1 cellular context compared by ENCODE assay signal in the genomic region with DNA sequence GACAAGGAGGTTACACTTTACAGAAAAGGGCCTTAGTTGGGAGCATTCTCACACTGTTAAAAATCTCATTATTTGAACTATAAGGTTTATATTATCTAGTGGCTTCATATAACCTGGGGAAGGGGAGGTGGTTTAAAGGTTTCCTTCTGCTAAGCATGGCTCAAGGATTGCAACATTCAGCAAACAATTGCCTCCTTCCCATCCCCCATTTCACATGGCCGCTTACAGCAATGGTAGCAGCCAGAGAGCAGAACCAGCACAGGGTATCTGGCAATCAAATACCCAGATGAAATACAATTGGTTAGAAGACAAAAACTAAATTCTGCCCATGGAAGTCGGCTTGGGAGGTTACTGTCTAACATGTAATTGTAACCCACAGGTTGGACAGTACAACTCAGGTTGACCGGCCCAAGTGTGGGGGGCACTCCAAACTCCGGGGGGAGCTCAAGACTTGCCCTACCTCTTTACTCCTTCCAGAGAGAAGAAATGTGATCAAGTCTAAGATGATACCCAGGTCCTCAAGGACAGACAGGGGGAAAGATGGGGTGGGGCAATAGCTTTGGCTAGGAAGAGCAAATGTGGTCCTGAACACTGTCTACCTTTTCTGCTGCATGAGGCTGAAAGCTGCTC.
A peak's percentile ranks its signal among the peaks of the same experiment; 100 is the strongest.
TF ChIP-seq lines count a peak whose summit lies in the region.

No MANE protein-coding gene starts in this region.

TF ChIP-seq in HepG2, 621 proteins besides CTCF, POLR2A, EP300 and RAD21 (continued from another document and continues in another):
- TF ChIP-seq ZXDC (CRISPR knock-in tag; IDR thresholded peaks at IDR 0.05) (no peak), FOXA1 (IDR thresholded peaks at IDR 0.05) (no peak), FOXA1 (CRISPR knock-in tag; IDR thresholded peaks at IDR 0.05) (0 out of 2 replicates have a peak, but pooled peaks have one; percentile 18), SP2 (CRISPR knock-in tag; IDR thresholded peaks at IDR 0.05) (no peak), KLF16 (CRISPR knock-in tag; IDR thresholded peaks at IDR 0.05) (0 out of 4 replicates have a peak, but pooled peaks of 1 of the 2 experiments have one; percentile 32), TSC22D2 (CRISPR knock-in tag; IDR thresholded peaks at IDR 0.05; ENCODE audit: borderline replicate concordance) (no peak), ZNF850 (CRISPR knock-in tag; conservative IDR thresholded peaks at IDR 0.05) (no peak), ZNF878 (CRISPR knock-in tag; IDR thresholded peaks at IDR 0.05) (no peak), ATF4 (CRISPR knock-in tag; IDR thresholded peaks at IDR 0.05) (peak in 1 of 2 experiments; percentile 64; a peak in 2 of 4 replicates), KDM6A (CRISPR knock-in tag; IDR thresholded peaks at IDR 0.05; ENCODE audit: low read depth) (no peak), NR2F6 (IDR thresholded peaks at IDR 0.05) (no peak), NR2F6 (CRISPR knock-in tag; IDR thresholded peaks at IDR 0.05) (0 out of 2 replicates have a peak, but pooled peaks have one; percentile 21), FOXA3 (CRISPR knock-in tag; IDR thresholded peaks at IDR 0.05) (peak; percentile 62; the same call in 1 of the 2 replicates), CBX2 (IDR thresholded peaks at IDR 0.05; ENCODE audit: low read depth, low read length) (no peak), CBX2 (CRISPR knock-in tag; IDR thresholded peaks at IDR 0.05; ENCODE audit: low read depth) (no peak), SYNCRIP (IDR thresholded peaks at IDR 0.05; ENCODE audit: insufficient read depth, low read depth, low read length) (no peak), RBM22 (optimal IDR thresholded peaks at IDR 0.05; ENCODE audit: low read length) (no peak), ZNF230 (CRISPR knock-in tag; IDR thresholded peaks at IDR 0.05) (peak; percentile 54; the same call in 1 of the 2 replicates), SMC3 (IDR thresholded peaks at IDR 0.05; ENCODE audit: low read length) (0 out of 2 replicates have a peak, but pooled peaks have one; percentile 0), SOX6 (IDR thresholded peaks at IDR 0.05) (no peak), SOX6 (CRISPR knock-in tag; IDR thresholded peaks at IDR 0.05) (peak; percentile 78), ZNF670 (CRISPR knock-in tag; IDR thresholded peaks at IDR 0.05; ENCODE audit: borderline replicate concordance) (no peak), ZFP82 (CRISPR knock-in tag; IDR thresholded peaks at IDR 0.05; ENCODE audit: borderline replicate concordance) (no peak), ZNF644 (CRISPR knock-in tag; IDR thresholded peaks at IDR 0.05; ENCODE audit: low read depth) (peak; percentile 90), RARA (CRISPR knock-in tag; IDR thresholded peaks at IDR 0.05) (peak; percentile 33), THAP11 (CRISPR knock-in tag; IDR thresholded peaks at IDR 0.05) (peak; percentile 32; the same call in 1 of the 2 replicates), FOSL2 (CRISPR knock-in tag; IDR thresholded peaks at IDR 0.05) (peak; percentile 22; the same call in 1 of the 2 replicates), ZFX (CRISPR knock-in tag; IDR thresholded peaks at IDR 0.05; ENCODE audit: low read depth) (peak; percentile 30; the same call in 1 of the 2 replicates), HMG20A (CRISPR knock-in tag; IDR thresholded peaks at IDR 0.05; ENCODE audit: borderline replicate concordance) (peak; percentile 45; the same call in 1 of the 2 replicates), POGZ (CRISPR knock-in tag; IDR thresholded peaks at IDR 0.05) (peak; percentile 55; the same call in 1 of the 2 replicates), ZBTB7A (CRISPR knock-in tag; IDR thresholded peaks at IDR 0.05) (peak; percentile 70; the same call in 1 of the 2 replicates), GABPB1 (CRISPR knock-in tag; IDR thresholded peaks at IDR 0.05) (no peak), MTF1 (CRISPR knock-in tag; IDR thresholded peaks at IDR 0.05) (no peak), SOX13 (IDR thresholded peaks at IDR 0.05) (no peak), SOX13 (CRISPR knock-in tag; conservative IDR thresholded peaks at IDR 0.05 in 1 of 2, IDR thresholded peaks at IDR 0.05 in 1 of 2) (peak in 1 of 2 experiments; percentile 76; a peak in 2 of 4 replicates), RAD51 (IDR thresholded peaks at IDR 0.05; ENCODE audit: borderline replicate concordance) (no peak), GTF2F1 (IDR thresholded peaks at IDR 0.05; ENCODE audit: low read length) (no peak), RFX5 (IDR thresholded peaks at IDR 0.05; ENCODE audit: low read depth, low read length) (no peak), NFYC (CRISPR knock-in tag; IDR thresholded peaks at IDR 0.05) (no peak), HMGA1 (CRISPR knock-in tag; conservative IDR thresholded peaks at IDR 0.05) (no peak), TRAFD1 (CRISPR knock-in tag; IDR thresholded peaks at IDR 0.05; ENCODE audit: borderline replicate concordance) (no peak), ZBTB42 (CRISPR knock-in tag; IDR thresholded peaks at IDR 0.05) (no peak), GMEB1 (CRISPR knock-in tag; IDR thresholded peaks at IDR 0.05; ENCODE audit: borderline replicate concordance) (no peak), TOE1 (CRISPR knock-in tag; IDR thresholded peaks at IDR 0.05) (no peak), SNAI1 (CRISPR knock-in tag; IDR thresholded peaks at IDR 0.05; ENCODE audit: borderline replicate concordance) (no peak), TARDBP (CRISPR knock-in tag; IDR thresholded peaks at IDR 0.05) (peak; percentile 44; the same call in 1 of the 2 replicates)
- TF ChIP-seq, protein P1, sequence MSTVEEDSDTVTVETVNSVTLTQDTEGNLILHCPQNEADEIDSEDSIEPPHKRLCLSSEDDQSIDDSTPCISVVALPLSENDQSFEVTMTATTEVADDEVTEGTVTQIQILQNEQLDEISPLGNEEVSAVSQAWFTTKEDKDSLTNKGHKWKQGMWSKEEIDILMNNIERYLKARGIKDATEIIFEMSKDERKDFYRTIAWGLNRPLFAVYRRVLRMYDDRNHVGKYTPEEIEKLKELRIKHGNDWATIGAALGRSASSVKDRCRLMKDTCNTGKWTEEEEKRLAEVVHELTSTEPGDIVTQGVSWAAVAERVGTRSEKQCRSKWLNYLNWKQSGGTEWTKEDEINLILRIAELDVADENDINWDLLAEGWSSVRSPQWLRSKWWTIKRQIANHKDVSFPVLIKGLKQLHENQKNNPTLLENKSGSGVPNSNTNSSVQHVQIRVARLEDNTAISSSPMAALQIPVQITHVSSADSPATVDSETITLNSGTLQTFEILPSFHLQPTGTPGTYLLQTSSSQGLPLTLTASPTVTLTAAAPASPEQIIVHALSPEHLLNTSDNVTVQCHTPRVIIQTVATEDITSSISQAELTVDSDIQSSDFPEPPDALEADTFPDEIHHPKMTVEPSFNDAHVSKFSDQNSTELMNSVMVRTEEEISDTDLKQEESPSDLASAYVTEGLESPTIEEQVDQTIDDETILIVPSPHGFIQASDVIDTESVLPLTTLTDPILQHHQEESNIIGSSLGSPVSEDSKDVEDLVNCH (CRISPR knock-in tag; IDR thresholded peaks at IDR 0.05) = no peak
- TF ChIP-seq, protein P2, sequence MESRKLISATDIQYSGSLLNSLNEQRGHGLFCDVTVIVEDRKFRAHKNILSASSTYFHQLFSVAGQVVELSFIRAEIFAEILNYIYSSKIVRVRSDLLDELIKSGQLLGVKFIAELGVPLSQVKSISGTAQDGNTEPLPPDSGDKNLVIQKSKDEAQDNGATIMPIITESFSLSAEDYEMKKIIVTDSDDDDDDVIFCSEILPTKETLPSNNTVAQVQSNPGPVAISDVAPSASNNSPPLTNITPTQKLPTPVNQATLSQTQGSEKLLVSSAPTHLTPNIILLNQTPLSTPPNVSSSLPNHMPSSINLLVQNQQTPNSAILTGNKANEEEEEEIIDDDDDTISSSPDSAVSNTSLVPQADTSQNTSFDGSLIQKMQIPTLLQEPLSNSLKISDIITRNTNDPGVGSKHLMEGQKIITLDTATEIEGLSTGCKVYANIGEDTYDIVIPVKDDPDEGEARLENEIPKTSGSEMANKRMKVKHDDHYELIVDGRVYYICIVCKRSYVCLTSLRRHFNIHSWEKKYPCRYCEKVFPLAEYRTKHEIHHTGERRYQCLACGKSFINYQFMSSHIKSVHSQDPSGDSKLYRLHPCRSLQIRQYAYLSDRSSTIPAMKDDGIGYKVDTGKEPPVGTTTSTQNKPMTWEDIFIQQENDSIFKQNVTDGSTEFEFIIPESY (CRISPR knock-in tag; IDR thresholded peaks at IDR 0.05) = 0 out of 2 replicates have a peak, but pooled peaks have one; percentile 20
- TF ChIP-seq, protein P3, sequence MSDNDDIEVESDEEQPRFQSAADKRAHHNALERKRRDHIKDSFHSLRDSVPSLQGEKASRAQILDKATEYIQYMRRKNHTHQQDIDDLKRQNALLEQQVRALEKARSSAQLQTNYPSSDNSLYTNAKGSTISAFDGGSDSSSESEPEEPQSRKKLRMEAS (IDR thresholded peaks at IDR 0.05) = peak; percentile 64
- TF ChIP-seq, protein P4, sequence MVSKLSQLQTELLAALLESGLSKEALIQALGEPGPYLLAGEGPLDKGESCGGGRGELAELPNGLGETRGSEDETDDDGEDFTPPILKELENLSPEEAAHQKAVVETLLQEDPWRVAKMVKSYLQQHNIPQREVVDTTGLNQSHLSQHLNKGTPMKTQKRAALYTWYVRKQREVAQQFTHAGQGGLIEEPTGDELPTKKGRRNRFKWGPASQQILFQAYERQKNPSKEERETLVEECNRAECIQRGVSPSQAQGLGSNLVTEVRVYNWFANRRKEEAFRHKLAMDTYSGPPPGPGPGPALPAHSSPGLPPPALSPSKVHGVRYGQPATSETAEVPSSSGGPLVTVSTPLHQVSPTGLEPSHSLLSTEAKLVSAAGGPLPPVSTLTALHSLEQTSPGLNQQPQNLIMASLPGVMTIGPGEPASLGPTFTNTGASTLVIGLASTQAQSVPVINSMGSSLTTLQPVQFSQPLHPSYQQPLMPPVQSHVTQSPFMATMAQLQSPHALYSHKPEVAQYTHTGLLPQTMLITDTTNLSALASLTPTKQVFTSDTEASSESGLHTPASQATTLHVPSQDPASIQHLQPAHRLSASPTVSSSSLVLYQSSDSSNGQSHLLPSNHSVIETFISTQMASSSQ (IDR thresholded peaks at IDR 0.05; ENCODE audit: low read depth) = no peak
- TF ChIP-seq, protein P4 (CRISPR knock-in tag; IDR thresholded peaks at IDR 0.05; ENCODE audit: borderline replicate concordance) = no peak
